In genomic region chr10:11448190-11448544, GRCh38 we compare ENCODE assay signal across 11 cellular contexts.
A peak's percentile ranks its signal among the peaks of the same experiment; 100 is the strongest.
DNase-seq lines count a peak whose midpoint lies in the region; ATAC-seq and TF ChIP-seq lines count a peak whose summit lies in the region.
"Had no signal": no experiment of that assay in that cellular context is flagged by ENCODE, and none has a peak within 500 bp of the region (broad histone marks: within the 10 kb centered on the region; RNA-seq: fewer than 3 reads in every experiment).

No MANE protein-coding gene starts in this region.

- POLR2A ChIA-PET in activated CD4-positive, alpha-beta T cell treated with anti-CD3 and anti-CD28 coated beads for 36 hours (lab: Charles Lee), result no interaction called here
- POLR2A ChIA-PET in activated CD4-positive, alpha-beta T cell treated with anti-CD3 and anti-CD28 coated beads, Interleukin-2, amount 10 ng/mL, durations not matched to agents 7 days and 5 days (lab: Charles Lee), result no interaction called here

- 63% methylated on average over 4 of the region's 8 CpGs; no CpG with 5 or more reads in 1 of the 2 donors for WGBS in gastroesophageal sphincter (ENCODE audit: low coverage in 1 of 2), 2 donors

- no peak overlapping the region for H3K27ac ChIP-seq in gastroesophageal sphincter
- H3K27ac ChIP-seq: parathyroid adenoma had no signal

- no peaks in the 10 kb centered on the region for H3K9me3 ChIP-seq in gastroesophageal sphincter

- H3K27me3 Mint-ChIP-seq in activated CD4-positive, alpha-beta T cell treated with anti-CD3 and anti-CD28 coated beads for 36 hours, result no peaks in the 10 kb centered on the region
- H3K27me3 Mint-ChIP-seq in activated CD4-positive, alpha-beta T cell treated with anti-CD3 and anti-CD28 coated beads, Interleukin-2, amount 10 ng/mL, durations not matched to agents 7 days and 5 days, result peaks cover 5% of the 10 kb centered on the region
- H3K27me3 Mint-ChIP-seq in stimulated activated naive B cell treated with anti-CD40 and anti-IgM and Interleukin-4, amounts not matched to agents 10 μg/mL and 1 μg/mL and 100 μg/mL, for 72 hours, result peaks cover 0 to 4% of the 10 kb centered on the region in 2 donors

- H3K27me3 ChIP-seq in gastroesophageal sphincter, result peaks cover 32% of the 10 kb centered on the region

- H3K4me1 Mint-ChIP-seq in activated CD4-positive, alpha-beta T cell treated with anti-CD3 and anti-CD28 coated beads for 36 hours, result peaks cover 17% of the 10 kb centered on the region
- H3K4me1 Mint-ChIP-seq in activated CD4-positive, alpha-beta T cell treated with anti-CD3 and anti-CD28 coated beads, Interleukin-2, amount 10 ng/mL, durations not matched to agents 7 days and 5 days, result peaks cover 18% of the 10 kb centered on the region
- peaks cover 35 to 57% of the 10 kb centered on the region in 2 donors for H3K4me1 Mint-ChIP-seq in stimulated activated naive B cell treated with anti-CD40 and anti-IgM and Interleukin-4, amounts not matched to agents 10 μg/mL and 1 μg/mL and 100 μg/mL, for 72 hours

- TF ChIP-seq CTCF in gastroesophageal sphincter (IDR thresholded peaks at IDR 0.05) (no peak), omental fat pad (IDR thresholded peaks at IDR 0.05) (no peak)

- H3K36me3 ChIP-seq in gastroesophageal sphincter, result no peaks in the 10 kb centered on the region

- intact Hi-C loops in activated CD4-positive, alpha-beta T cell treated with anti-CD3 and anti-CD28 coated beads for 36 hours (cut with DNase I, micrococcal nuclease), result no loop called here

- no peak for DNase-seq in activated CD4-positive, alpha-beta T cell treated with anti-CD3 and anti-CD28 coated beads for 36 hours
- DNase-seq in activated CD4-positive, alpha-beta T cell treated with anti-CD3 and anti-CD28 coated beads, Interleukin-2, amount 10 ng/mL, durations not matched to agents 7 days and 5 days, result no peak
- DNase-seq in stimulated activated naive B cell treated with anti-CD40 and anti-IgM and Interleukin-4, amounts not matched to agents 10 μg/mL and 1 μg/mL and 100 μg/mL, for 72 hours, result no peak
- DNase-seq in KBM-7, result no peak
- DNase-seq in omental fat pad (ENCODE audit: low spot score), result no peak
- DNase-seq: 8988T had no signal

- H3K9me3 Mint-ChIP-seq in activated CD4-positive, alpha-beta T cell treated with anti-CD3 and anti-CD28 coated beads for 36 hours (ENCODE audit: low read depth), result no peaks in the 10 kb centered on the region
- H3K9me3 Mint-ChIP-seq in activated CD4-positive, alpha-beta T cell treated with anti-CD3 and anti-CD28 coated beads, Interleukin-2, amount 10 ng/mL, durations not matched to agents 7 days and 5 days, result no peaks in the 10 kb centered on the region
- H3K9me3 Mint-ChIP-seq in stimulated activated naive B cell treated with anti-CD40 and anti-IgM and Interleukin-4, amounts not matched to agents 10 μg/mL and 1 μg/mL and 100 μg/mL, for 72 hours, result no peaks in the 10 kb centered on the region

- no peaks in the 10 kb centered on the region for H3K4me1 ChIP-seq in gastroesophageal sphincter
- H3K4me1 ChIP-seq: parathyroid adenoma had no signal

- no peak for TF ChIP-seq POLR2A in gastroesophageal sphincter (IDR thresholded peaks at IDR 0.05)

- no peak for TF ChIP-seq EP300 in gastroesophageal sphincter (IDR thresholded peaks at IDR 0.05)

- H3K4me3 Mint-ChIP-seq in activated CD4-positive, alpha-beta T cell treated with anti-CD3 and anti-CD28 coated beads for 36 hours, result no peak overlapping the region
- no peak overlapping the region for H3K4me3 Mint-ChIP-seq in activated CD4-positive, alpha-beta T cell treated with anti-CD3 and anti-CD28 coated beads, Interleukin-2, amount 10 ng/mL, durations not matched to agents 7 days and 5 days
- H3K4me3 Mint-ChIP-seq in stimulated activated naive B cell treated with anti-CD40 and anti-IgM and Interleukin-4, amounts not matched to agents 10 μg/mL and 1 μg/mL and 100 μg/mL, for 72 hours, result peak overlapping the region; percentile 57 to 82

- peak; percentile 18 for ATAC-seq in activated CD4-positive, alpha-beta T cell treated with anti-CD3 and anti-CD28 coated beads for 36 hours
- peak; percentile 52 for ATAC-seq in GM21825 (IDR thresholded peaks at IDR 0.05; ENCODE audit: unreplicated experiment)
- ATAC-seq in HG03432 (IDR thresholded peaks at IDR 0.05; ENCODE audit: unreplicated experiment), result peak; percentile 56
- peak; percentile 57 to 68 for ATAC-seq in stimulated activated naive B cell treated with anti-CD40 and anti-IgM and Interleukin-4, amounts not matched to agents 10 μg/mL and 1 μg/mL and 100 μg/mL, for 72 hours (replicated peaks)
- no peak for ATAC-seq in gastroesophageal sphincter
- ATAC-seq in omental fat pad (ENCODE audit: low FRiP score), result no peak
- ATAC-seq: activated CD4-positive, CD25-positive, alpha-beta regulatory T cell treated with anti-CD3 and anti-CD28 coated beads, Interleukin-2, amount 50 U/mL, for 24 hours had no signal

- in situ Hi-C loops in KBM-7 (cut with MboI; ENCODE audit: low pct_unique_long_range_greater_than_20kb, low sequenced_read_pairs), result no loop called here

- no peak overlapping the region for H3K27ac Mint-ChIP-seq in activated CD4-positive, alpha-beta T cell treated with anti-CD3 and anti-CD28 coated beads for 36 hours
- H3K27ac Mint-ChIP-seq in activated CD4-positive, alpha-beta T cell treated with anti-CD3 and anti-CD28 coated beads, Interleukin-2, amount 10 ng/mL, durations not matched to agents 7 days and 5 days, result no peak overlapping the region
- no peak overlapping the region for H3K27ac Mint-ChIP-seq in stimulated activated naive B cell treated with anti-CD40 and anti-IgM and Interleukin-4, amounts not matched to agents 10 μg/mL and 1 μg/mL and 100 μg/mL, for 72 hours

- no peak overlapping the region for H3K4me3 ChIP-seq in gastroesophageal sphincter

- CTCF ChIA-PET in activated CD4-positive, alpha-beta T cell treated with anti-CD3 and anti-CD28 coated beads for 36 hours (lab: Charles Lee), result no interaction called here
- CTCF ChIA-PET in activated CD4-positive, alpha-beta T cell treated with anti-CD3 and anti-CD28 coated beads, Interleukin-2, amount 10 ng/mL, durations not matched to agents 7 days and 5 days (lab: Charles Lee), result no interaction called here

- no peaks in the 10 kb centered on the region for H3K36me3 Mint-ChIP-seq in activated CD4-positive, alpha-beta T cell treated with anti-CD3 and anti-CD28 coated beads for 36 hours (ENCODE audit: low read depth)
- H3K36me3 Mint-ChIP-seq in activated CD4-positive, alpha-beta T cell treated with anti-CD3 and anti-CD28 coated beads, Interleukin-2, amount 10 ng/mL, durations not matched to agents 7 days and 5 days (ENCODE audit: low read depth), result no peaks in the 10 kb centered on the region
- H3K36me3 Mint-ChIP-seq in stimulated activated naive B cell treated with anti-CD40 and anti-IgM and Interleukin-4, amounts not matched to agents 10 μg/mL and 1 μg/mL and 100 μg/mL, for 72 hours, result peaks cover 0 to 3% of the 10 kb centered on the region in 2 donors

Comparison
In these comparisons a context has a peak if more than half of its experiments do, and no peak if none do; other contexts are left out.
1. ATAC-seq: peak in activated CD4-positive, alpha-beta T cell treated with anti-CD3 and anti-CD28 coated beads for 36 hours (single experiment), GM21825 (single experiment), HG03432 (single experiment) and stimulated activated naive B cell treated with anti-CD40 and anti-IgM and Interleukin-4, amounts not matched to agents 10 μg/mL and 1 μg/mL and 100 μg/mL, for 72 hours (2 of 2); none in gastroesophageal sphincter (single experiment) and omental fat pad (single experiment).
2. H3K4me3 Mint-ChIP-seq: peak in stimulated activated naive B cell treated with anti-CD40 and anti-IgM and Interleukin-4, amounts not matched to agents 10 μg/mL and 1 μg/mL and 100 μg/mL, for 72 hours (2 of 2); none in activated CD4-positive, alpha-beta T cell treated with anti-CD3 and anti-CD28 coated beads for 36 hours (single experiment) and activated CD4-positive, alpha-beta T cell treated with anti-CD3 and anti-CD28 coated beads, Interleukin-2, amount 10 ng/mL, durations not matched to agents 7 days and 5 days (single experiment).